ENCODE assay signal across 7 cellular contexts in the genomic region with DNA sequence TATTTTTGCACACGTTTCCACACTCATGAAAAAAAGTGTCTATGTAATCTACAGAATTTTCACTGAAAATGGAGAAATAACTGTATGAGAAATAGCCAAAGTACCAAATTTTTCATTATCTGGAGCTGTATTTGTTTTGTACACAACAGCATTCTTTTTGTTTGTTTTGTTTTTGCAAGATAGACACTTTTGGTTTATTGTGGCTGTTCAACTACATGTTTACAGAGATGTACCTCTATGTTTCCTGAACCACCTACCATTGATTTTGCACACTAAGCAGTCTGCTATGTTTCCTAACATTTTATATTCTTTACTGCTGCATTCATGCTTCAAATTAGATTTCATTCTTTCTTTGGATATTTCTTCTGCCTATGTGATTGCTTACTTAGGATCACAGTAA.
"Had no signal": no experiment of that assay in that cellular context is flagged by ENCODE, and none has a peak within 500 bp of the region (broad histone marks: within the 10 kb centered on the region; RNA-seq: fewer than 3 reads in every experiment).

No MANE protein-coding gene starts in this region.

- DNase-seq: GM23248, GOT3, H9, HCEC 1CT, Kasumi-1, KG1 had no signal

- H3K9ac ChIP-seq: GM23248 had no signal

- H3K27ac ChIP-seq: GM23248, HL-60 had no signal

- H3K4me3 ChIP-seq: GM23248 had no signal

- H2AFZ ChIP-seq: GM23248 had no signal
